ENCODE assay signal across 8 cellular contexts in genomic region chr13:95296326-95296939, GRCh38. TPM values are rescaled to one million over a fixed set of nuclear protein-coding genes. Genes with fewer than 3 reads are reported as not detected.
DNase-seq lines count a peak whose midpoint lies in the region; ATAC-seq and TF ChIP-seq lines count a peak whose summit lies in the region.

No MANE protein-coding gene starts in this region.

- H3K9me3 ChIP-seq in BE2C (no peaks in the 10 kb centered on the region; the same call in 1 of the 2 replicates), gastroesophageal sphincter (no peaks in the 10 kb centered on the region)

- H3K4me3 ChIP-seq in BE2C (ENCODE audit: low read depth, low read length) (no peak overlapping the region), GM23338 (no peak overlapping the region), gastroesophageal sphincter (no peak overlapping the region)

- H3K27ac Mint-ChIP-seq in GM23338, result no peak overlapping the region

- H3K4me1 ChIP-seq in BE2C, result no peaks in the 10 kb centered on the region
- 0 out of 2 replicates have a peak, but pooled peaks cover 5% of the 10 kb centered on the region for H3K4me1 ChIP-seq in GM23338 (ENCODE audit: insufficient read depth)
- peaks cover 0 to 18% (median 0%) of the 10 kb centered on the region in 3 donors for H3K4me1 ChIP-seq in gastroesophageal sphincter

- H3K27ac ChIP-seq in GM23338 (ENCODE audit: low read depth) (no peak overlapping the region), gastroesophageal sphincter (no peak overlapping the region)

- H3K27me3 ChIP-seq in BE2C (no peaks in the 10 kb centered on the region), GM23338 (ENCODE audit: insufficient read depth) (peaks cover 7% of the 10 kb centered on the region), gastroesophageal sphincter (no peaks in the 10 kb centered on the region)

- no peaks in the 10 kb centered on the region; the same call in 1 of the 2 replicates for H4K20me1 ChIP-seq in GM23338 (replicated peaks; ENCODE audit: insufficient read depth)

- no peak for TF ChIP-seq EP300 in gastroesophageal sphincter (IDR thresholded peaks at IDR 0.05)

- no peak overlapping the region for H3K4me2 ChIP-seq in GM23338

- peaks cover 2% of the 10 kb centered on the region; the same call in 1 of the 3 replicates for H3K36me3 Mint-ChIP-seq in GM23338 (ENCODE audit: low read depth)

- no peaks in the 10 kb centered on the region for H3F3A ChIP-seq in GM23338 (replicated peaks; ENCODE audit: low read depth)

- H3K4me3 Mint-ChIP-seq in GM23338, result no peak overlapping the region

- peaks cover 4% of the 10 kb centered on the region; the same call in 1 of the 3 replicates for H3K4me1 Mint-ChIP-seq in GM23338

- DNase-seq in BE2C (peak; percentile 48), GM23338 (ENCODE audit: low spot score) (peak; percentile 80), NOMO-1 (lab: John Stamatoyannopoulos, UW; ENCODE audit: unreplicated experiment in 2 of 2) (no peak), GOT3 (lab: John Stamatoyannopoulos, UW) (no peak)
- DNase-seq in activated CD4-positive, alpha-beta T cell treated with anti-CD3 and anti-CD28 coated beads for 4 hours, result peak; percentile 9 to 13
- DNase-seq in stimulated activated CD4-positive, alpha-beta T cell treated with anti-CD3 and anti-CD28 coated beads, Interleukin-4, amount 100 ng/mL, for 24 hours, result peak; percentile 14

- H3K9me3 Mint-ChIP-seq in GM23338, result peaks cover 2% of the 10 kb centered on the region; the same call in 2 of the 3 replicates

- ATAC-seq in GM23338 (peak; percentile 74), gastroesophageal sphincter (no peak), GM21723 (IDR thresholded peaks at IDR 0.05; ENCODE audit: unreplicated experiment) (no peak)

- TF ChIP-seq POLR2A in gastroesophageal sphincter (IDR thresholded peaks at IDR 0.05), result no peak

- H3K9me2 ChIP-seq in GM23338 (ENCODE audit: insufficient read depth), result no peaks in the 10 kb centered on the region

- peak; percentile 77 for TF ChIP-seq CTCF in BE2C (IDR thresholded peaks at IDR 0.05; ENCODE audit: low read depth, low read length)
- TF ChIP-seq CTCF in GM23338 (conservative IDR thresholded peaks at IDR 0.05; ENCODE audit: low read depth in 2 of 2), result peak; percentile 79 to 87
- TF ChIP-seq CTCF in gastroesophageal sphincter (IDR thresholded peaks at IDR 0.05), result peak in 3 of 4 experiments; percentile 35 to 72 (median 52)

- H3K36me3 ChIP-seq in BE2C, result no peaks in the 10 kb centered on the region
- H3K36me3 ChIP-seq in GM23338 (ENCODE audit: insufficient read depth), result no peaks in the 10 kb centered on the region
- no peaks in the 10 kb centered on the region for H3K36me3 ChIP-seq in gastroesophageal sphincter

- 60 to 71% methylated on average over 1 of the region's 4 CpGs for WGBS in gastroesophageal sphincter (ENCODE audit: low coverage in 1 of 2), 2 donors

- H3K27me3 Mint-ChIP-seq in GM23338 (ENCODE audit: insufficient read depth, low read depth, poor library complexity), result peaks cover 7% of the 10 kb centered on the region

- no peak overlapping the region for H2AFZ ChIP-seq in GM23338

- H3K79me2 ChIP-seq in GM23338 (replicated peaks; ENCODE audit: insufficient read depth), result peaks cover 3% of the 10 kb centered on the region

TF ChIP-seq in GM23338, 12 proteins besides CTCF, POLR2A, EP300 and RAD21:
- no peak for TF ChIP-seq ZNF331 (CRISPR knock-in tag; IDR thresholded peaks at IDR 0.05; ENCODE audit: low read depth)
- TF ChIP-seq ZNF462 (CRISPR knock-in tag; IDR thresholded peaks at IDR 0.05), result no peak
- no peak for TF ChIP-seq NANOG (IDR thresholded peaks at IDR 0.05; ENCODE audit: borderline replicate concordance)
- no peak for TF ChIP-seq EZH2phosphoT487 (IDR thresholded peaks at IDR 0.05; ENCODE audit: unreplicated experiment)

RNA-seq across cellular contexts. Expression of gene ABCC4, which starts 4.8 kb away (rescaled TPM):
- 3.4 TPM for polyA plus RNA-seq in BE2C (2012; ENCODE audit: insufficient read depth, insufficient read length, low read depth)
- 12.2 and 15.0 TPM in 2 replicates for total RNA-seq in GM23338 (2014; rRNA removed; shearing (Covaris generic))
- 3.7 and 4.3 TPM in 2 replicates for polyA plus RNA-seq in GM23338 (2016; fragmentation: Nextera tagmentation; extraction: Ambion mirVana)
- 1 to 10 TPM; 3.9 to 6.8 (median 4.7) TPM for total RNA-seq in gastroesophageal sphincter

Comparison
In these comparisons a context has a peak if more than half of its experiments do, and no peak if none do; other contexts are left out.
1. DNase-seq: peak in BE2C (single experiment), GM23338 (single experiment), activated CD4-positive, alpha-beta T cell treated with anti-CD3 and anti-CD28 coated beads for 4 hours (2 of 2) and stimulated activated CD4-positive, alpha-beta T cell treated with anti-CD3 and anti-CD28 coated beads, Interleukin-4, amount 100 ng/mL, for 24 hours (single experiment); none in NOMO-1 (0 of 2) and GOT3 (single experiment).
2. Peak in every context shown above with its lines, with median percentiles within 50 percentile points of each other: CTCF ChIP-seq.